ENCODE assay signal across 24 cellular contexts in genomic region chr6:100962466-100962865, GRCh38.
"Had no signal": no experiment of that assay in that cellular context is flagged by ENCODE, and none has a peak within 500 bp of the region (broad histone marks: within the 10 kb centered on the region; RNA-seq: fewer than 3 reads in every experiment).

No MANE protein-coding gene starts in this region.

- H3K27ac ChIP-seq: KMS-11, SJSA1, SK-N-MC had no signal

- H3K4me1 Mint-ChIP-seq: IgD-negative memory B cell had no signal

- DNase-seq: Kasumi-1, MM.1S, NCI-H1092 treated with DMSO at 0.1 percent for 48 hours, NCI-H1436, NCI-H187, NCI-H2029, NCI-H2081 treated with DMSO at 0.1 percent for 48 hours, NCI-H2171, NCI-H226, NCI-H446, NCI-H510A, NCI-H524 treated with DMSO at 0.1 percent for 48 hours, NCI-H69, NCI-H774, Right ventricle myocardium superior, RPMI8226, SIG-M5 had no signal

- H3K4me2 ChIP-seq: KMS-11 had no signal

- H3K9ac ChIP-seq: KMS-11 had no signal

- H3K4me1 ChIP-seq: SJSA1 had no signal

- ATAC-seq: K562 had no signal

- FAIRE-seq: HTR-8/SVneo, K562, RCC 7860 had no signal

- H3K36me3 ChIP-seq: SJSA1 had no signal

- H3K27ac Mint-ChIP-seq: IgD-negative memory B cell had no signal

- H3K9me3 ChIP-seq: SJSA1 had no signal

- H3K4me3 Mint-ChIP-seq: IgD-negative memory B cell had no signal

- H3K4me3 ChIP-seq: K562, SJSA1, SK-N-MC had no signal
